8 cellular contexts compared by ENCODE assay signal in genomic region chr1:201184734-201185453, GRCh38. TPM values are rescaled to one million over a fixed set of nuclear protein-coding genes. Genes with fewer than 3 reads are reported as not detected.
DNase-seq lines count a peak whose midpoint lies in the region; TF ChIP-seq lines count a peak whose summit lies in the region.

No MANE protein-coding gene starts in this region.

- no peaks in the 10 kb centered on the region for H3K9me3 ChIP-seq in prostate gland

- no peak for TF ChIP-seq POLR2A in prostate gland (IDR thresholded peaks at IDR 0.05)

- H3K27me3 ChIP-seq in prostate gland (replicated peaks; ENCODE audit: insufficient read depth): no peaks in the 10 kb centered on the region

- no peaks in the 10 kb centered on the region for H3K4me1 ChIP-seq in prostate gland (replicated peaks)

- no peak overlapping the region for H3K4me3 ChIP-seq in foreskin fibroblast (ENCODE audit: low read depth in 1 of 2, low read length in 2 of 2)
- no peak overlapping the region for H3K4me3 ChIP-seq in prostate gland

- no peak overlapping the region for H3K27ac ChIP-seq in prostate gland

- intact Hi-C loops in prostate gland (cut with DNase I): no loop called here

- DNase-seq in Caki2 (ENCODE audit: low read depth) (peak; percentile 99), HT1080 (ENCODE audit: low read depth) (peak; percentile 79), SK-N-DZ (ENCODE audit: low spot score) (peak; percentile 61), foreskin fibroblast (peak; percentile 85 to 87), prostate gland (ENCODE audit: low spot score) (peak; percentile 13), NCI-H187 treated with DMSO at 0.1 percent for 48 hours (lab: John Stamatoyannopoulos, UW) (no peak), mesenteric fat pad (ENCODE audit: low spot score) (no peak)
- no peak for DNase-seq in central memory CD4-positive, alpha-beta T cell

- no peaks in the 10 kb centered on the region for H3K36me3 ChIP-seq in prostate gland

- in situ Hi-C loops in Caki2 (cut with HindIII; ENCODE audit: low pct_unique_long_range_greater_than_20kb, low sequenced_read_pairs): no loop called here

- peak; percentile 77 for TF ChIP-seq CTCF in foreskin fibroblast (IDR thresholded peaks at IDR 0.05; ENCODE audit: low read depth, low read length)
- TF ChIP-seq CTCF in prostate gland (IDR thresholded peaks at IDR 0.05): peak in 2 of 4 experiments; percentile 36 to 51

- 51% methylated on average over 9 of the region's 9 CpGs for WGBS in prostate gland

RNA-seq across cellular contexts. Expression of gene IGFN1, which starts 5.7 kb away (rescaled TPM):
- total RNA-seq in Caki2 (2014; rRNA removed; shearing (Covaris generic); ENCODE audit: low replicate concordance): 65.4 and 75.0 TPM in 2 replicates
- 0.14 and 0.17 TPM in 2 replicates for total RNA-seq in HT1080 (2014; rRNA removed; shearing (Covaris generic))
- 0.02 and 0.10 TPM in 2 replicates for polyA plus RNA-seq in HT1080 (2015; cell fraction: cytosol; rRNA removed)
- 0.32 and 0.61 TPM in 2 replicates for polyA plus RNA-seq in HT1080 (2015; cell fraction: nucleus; rRNA removed)
- polyA plus RNA-seq in SK-N-DZ (2014; cell fraction: cytosol; rRNA removed): not detected in 2 replicates
- polyA plus RNA-seq in SK-N-DZ (2014; cell fraction: nucleus; rRNA removed): not detected in 2 replicates
- 1 to 10 TPM; 2.0 to 6.7 TPM for total RNA-seq in prostate gland
- total RNA-seq in mesenteric fat pad: not detected

RNA-seq across cellular contexts. Expression of gene TMEM9, which starts 30.6 kb away (rescaled TPM):
- 388 and 475 TPM in 2 replicates for total RNA-seq in Caki2 (2014; rRNA removed; shearing (Covaris generic); ENCODE audit: low replicate concordance)
- 61.7 and 76.5 TPM in 2 replicates for total RNA-seq in HT1080 (2014; rRNA removed; shearing (Covaris generic))
- 59.5 and 68.3 TPM in 2 replicates for polyA plus RNA-seq in HT1080 (2015; cell fraction: cytosol; rRNA removed)
- 41.0 and 45.0 TPM in 2 replicates for polyA plus RNA-seq in HT1080 (2015; cell fraction: nucleus; rRNA removed)
- polyA plus RNA-seq in SK-N-DZ (2014; cell fraction: cytosol; rRNA removed): 161 and 181 TPM in 2 replicates
- polyA plus RNA-seq in SK-N-DZ (2014; cell fraction: nucleus; rRNA removed): 228 and 254 TPM in 2 replicates
- 100 to 1,000 TPM; 131 to 164 TPM for total RNA-seq in prostate gland
- total RNA-seq in mesenteric fat pad: 29.2 TPM

RNA-seq across cellular contexts. Expression of gene ASCL5, which starts 57.9 kb away (rescaled TPM):
- total RNA-seq in Caki2 (2014; rRNA removed; shearing (Covaris generic); ENCODE audit: low replicate concordance): 0.07 and 0.41 TPM in 2 replicates
- total RNA-seq in HT1080 (2014; rRNA removed; shearing (Covaris generic)): not detected in 2 replicates
- polyA plus RNA-seq in HT1080 (2015; cell fraction: cytosol; rRNA removed): not detected in 2 replicates
- polyA plus RNA-seq in HT1080 (2015; cell fraction: nucleus; rRNA removed): not detected in 2 replicates
- not detected in 2 replicates for polyA plus RNA-seq in SK-N-DZ (2014; cell fraction: cytosol; rRNA removed)
- not detected in 2 replicates for polyA plus RNA-seq in SK-N-DZ (2014; cell fraction: nucleus; rRNA removed)
- total RNA-seq in prostate gland: not detected
- not detected for total RNA-seq in mesenteric fat pad

Comparison
In these comparisons a context has a peak if more than half of its experiments do, and no peak if none do; other contexts are left out.
1. DNase-seq: peak in Caki2 (single experiment), HT1080 (single experiment), SK-N-DZ (single experiment), foreskin fibroblast (2 of 2) and prostate gland (single experiment); none in NCI-H187 treated with DMSO at 0.1 percent for 48 hours (single experiment), mesenteric fat pad (single experiment) and central memory CD4-positive, alpha-beta T cell (single experiment).